Comparison of ENCODE assay signal across 2 cellular contexts in the genomic region with DNA sequence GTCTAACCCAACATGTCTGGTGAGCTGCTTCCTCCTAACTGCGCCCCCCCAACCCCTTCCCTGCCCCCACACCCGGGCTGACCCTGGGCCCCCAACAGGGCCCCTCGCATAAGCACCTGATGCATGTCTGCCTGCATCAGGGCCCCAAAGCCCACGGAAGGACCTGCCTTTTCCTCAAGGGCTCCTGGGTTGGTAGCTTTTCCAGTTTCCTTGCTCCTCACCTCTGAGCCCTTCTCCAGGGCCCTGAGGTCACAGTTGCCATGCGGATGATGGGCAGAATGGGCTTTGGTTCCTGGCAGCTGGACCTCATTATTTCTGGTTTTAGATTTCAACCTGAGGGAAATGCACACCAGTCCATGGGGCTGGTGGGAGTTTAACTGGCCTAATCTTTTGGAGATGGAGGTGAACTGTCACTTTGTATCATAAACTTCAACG.
TF ChIP-seq lines count a peak whose summit lies in the region.

No MANE protein-coding gene starts in this region.

TF ChIP-seq in HepG2, 621 proteins besides CTCF, POLR2A, EP300 and RAD21:
- TF ChIP-seq, protein P1, sequence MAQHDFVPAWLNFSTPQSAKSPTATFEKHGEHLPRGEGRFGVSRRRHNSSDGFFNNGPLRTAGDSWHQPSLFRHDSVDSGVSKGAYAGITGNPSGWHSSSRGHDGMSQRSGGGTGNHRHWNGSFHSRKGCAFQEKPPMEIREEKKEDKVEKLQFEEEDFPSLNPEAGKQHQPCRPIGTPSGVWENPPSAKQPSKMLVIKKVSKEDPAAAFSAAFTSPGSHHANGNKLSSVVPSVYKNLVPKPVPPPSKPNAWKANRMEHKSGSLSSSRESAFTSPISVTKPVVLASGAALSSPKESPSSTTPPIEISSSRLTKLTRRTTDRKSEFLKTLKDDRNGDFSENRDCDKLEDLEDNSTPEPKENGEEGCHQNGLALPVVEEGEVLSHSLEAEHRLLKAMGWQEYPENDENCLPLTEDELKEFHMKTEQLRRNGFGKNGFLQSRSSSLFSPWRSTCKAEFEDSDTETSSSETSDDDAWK (CRISPR knock-in tag; IDR thresholded peaks at IDR 0.05), result no peak
- TF ChIP-seq POLR2AphosphoS5 (IDR thresholded peaks at IDR 0.05; ENCODE audit: low read depth, low read length) (no peak), MAFG (CRISPR knock-in tag; IDR thresholded peaks at IDR 0.05) (no peak), ZNF484 (CRISPR knock-in tag; IDR thresholded peaks at IDR 0.05; ENCODE audit: borderline replicate concordance, low read depth) (no peak), ELF3 (CRISPR knock-in tag; IDR thresholded peaks at IDR 0.05) (no peak), SRY (CRISPR knock-in tag; IDR thresholded peaks at IDR 0.05) (no peak), HNRNPLL (IDR thresholded peaks at IDR 0.05; ENCODE audit: low read depth, low read length, poor library complexity, severe bottlenecking) (no peak), ZSCAN30 (CRISPR knock-in tag; IDR thresholded peaks at IDR 0.05) (no peak), ZMYM3 (CRISPR knock-in tag; IDR thresholded peaks at IDR 0.05) (no peak), ZBTB21 (CRISPR knock-in tag; IDR thresholded peaks at IDR 0.05) (no peak), ZNF775 (CRISPR knock-in tag; IDR thresholded peaks at IDR 0.05; ENCODE audit: borderline replicate concordance) (no peak), PAWR (CRISPR knock-in tag; IDR thresholded peaks at IDR 0.05; ENCODE audit: borderline replicate concordance) (no peak), ZNF550 (CRISPR knock-in tag; IDR thresholded peaks at IDR 0.05; ENCODE audit: borderline replicate concordance) (no peak), ATF7 (IDR thresholded peaks at IDR 0.05) (no peak), ATF7 (CRISPR knock-in tag; IDR thresholded peaks at IDR 0.05) (no peak), ZNF256 (CRISPR knock-in tag; conservative IDR thresholded peaks at IDR 0.05) (no peak), ZSCAN20 (CRISPR knock-in tag; IDR thresholded peaks at IDR 0.05; ENCODE audit: borderline replicate concordance) (no peak), RFXAP (CRISPR knock-in tag; IDR thresholded peaks at IDR 0.05; ENCODE audit: borderline replicate concordance) (peak; percentile 79; the same call in 1 of the 2 replicates), ZNF331 (CRISPR knock-in tag; IDR thresholded peaks at IDR 0.05) (no peak), MTA3 (CRISPR knock-in tag; IDR thresholded peaks at IDR 0.05) (no peak), RFX5 (IDR thresholded peaks at IDR 0.05; ENCODE audit: low read depth, low read length) (peak; percentile 96), RFXANK (CRISPR knock-in tag; IDR thresholded peaks at IDR 0.05) (0 out of 2 replicates have a peak, but pooled peaks have one; percentile 74), ZBTB8A (CRISPR knock-in tag; IDR thresholded peaks at IDR 0.05; ENCODE audit: borderline replicate concordance, low read depth) (no peak), GMEB2 (CRISPR knock-in tag; IDR thresholded peaks at IDR 0.05; ENCODE audit: low read depth) (no peak), SNAI1 (CRISPR knock-in tag; IDR thresholded peaks at IDR 0.05; ENCODE audit: borderline replicate concordance) (no peak), SMAD9 (CRISPR knock-in tag; IDR thresholded peaks at IDR 0.05) (no peak), PRDM15 (CRISPR knock-in tag; IDR thresholded peaks at IDR 0.05) (no peak)
- TF ChIP-seq, protein P2, sequence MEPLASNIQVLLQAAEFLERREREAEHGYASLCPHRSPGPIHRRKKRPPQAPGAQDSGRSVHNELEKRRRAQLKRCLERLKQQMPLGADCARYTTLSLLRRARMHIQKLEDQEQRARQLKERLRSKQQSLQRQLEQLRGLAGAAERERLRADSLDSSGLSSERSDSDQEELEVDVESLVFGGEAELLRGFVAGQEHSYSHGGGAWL (CRISPR knock-in tag; IDR thresholded peaks at IDR 0.05), result no peak

TF ChIP-seq in IMR-90, 13 proteins besides CTCF, POLR2A, EP300 and RAD21:
- TF ChIP-seq RFX5 (IDR thresholded peaks at IDR 0.05; ENCODE audit: low read depth, low read length) (peak; percentile 68; the same call in 1 of the 2 replicates), MAZ (IDR thresholded peaks at IDR 0.05; ENCODE audit: borderline replicate concordance, low read depth, low read length) (no peak)
